27 cellular contexts compared by ENCODE assay signal in the genomic region with DNA sequence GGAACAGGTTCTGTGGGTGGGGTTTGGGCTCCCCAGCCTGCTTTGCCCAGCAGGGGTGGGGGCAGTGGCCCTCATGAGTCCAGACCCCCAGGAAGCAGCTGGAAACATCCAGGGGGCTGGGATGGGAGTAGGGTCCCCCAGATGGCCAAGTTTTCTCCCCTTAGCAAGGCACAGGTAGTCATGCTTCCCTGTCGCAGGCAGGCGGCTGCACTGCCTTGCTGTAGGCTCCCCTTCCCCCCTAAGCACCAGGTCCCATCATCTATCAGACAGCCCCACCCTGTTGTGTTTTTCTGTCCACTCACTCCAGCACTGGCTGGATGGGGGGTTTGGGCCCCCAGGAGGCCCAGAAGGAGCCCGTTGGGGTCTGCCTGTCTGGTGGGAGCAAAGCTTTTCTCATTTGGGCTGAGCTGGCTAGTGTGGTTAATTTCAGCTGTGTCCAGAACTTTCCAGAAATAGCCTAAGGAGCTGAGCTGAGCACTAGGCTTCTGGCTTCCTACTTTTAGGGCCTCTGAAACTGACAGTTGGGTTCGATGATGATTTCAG. TPM values are rescaled to one million over a fixed set of nuclear protein-coding genes. Genes with fewer than 3 reads are reported as not detected.
DNase-seq lines count a peak whose midpoint lies in the region; ATAC-seq and TF ChIP-seq lines count a peak whose summit lies in the region.
"Had no signal": no experiment of that assay in that cellular context is flagged by ENCODE, and none has a peak within 500 bp of the region (broad histone marks: within the 10 kb centered on the region; RNA-seq: fewer than 3 reads in every experiment).

No MANE protein-coding gene starts in this region.

- CTCF ChIA-PET in SK-N-SH (lab: Yijun Ruan, JAX), result interaction anchor here (1.5 to 4.0 kb wide), 2 partner anchors 112 to 132 kb away, joined by 4 to 14 read pairs; a partner anchor contains a TSS
- CTCF ChIA-PET in IMR-90 (lab: Yijun Ruan, JAX), result no interaction called here

- POLR2A ChIA-PET in SK-N-SH (lab: Yijun Ruan, JAX), result no interaction called here
- POLR2A ChIA-PET in IMR-90 (lab: Charles Lee; ENCODE audit: unreplicated experiment), result no interaction called here

- intact Hi-C loops in IMR-90 (cut with micrococcal nuclease) (no loop called here), psoas muscle (cut with DNase I) (loop anchor here in 1 of 2 donors (10.0 kb wide), 1 partner anchor 115 kb away; a partner anchor contains a TSS)

- no peak overlapping the region for H3K4me3 Mint-ChIP-seq in chondrocyte (ENCODE audit: unreplicated experiment)
- H3K4me3 Mint-ChIP-seq: effector memory CD8-positive, alpha-beta T cell; stimulated activated naive CD8-positive, alpha-beta T cell treated with anti-CD3 and anti-CD28 coated beads, Interleukin-15, Interleukin-2, amounts not matched to agents 100 ng/mL and 50 ng/mL, for 24 hours had no signal

- DNase-seq in SK-N-SH (peak; percentile 35), IMR-90 (no peak), chondrocyte (ENCODE audit: low spot score) (no peak), psoas muscle (no peak), AML-193 (lab: John Stamatoyannopoulos, UW) (no peak), KBM-7 (no peak), NCI-H526 treated with DMSO at 0.1 percent for 48 hours (lab: John Stamatoyannopoulos, UW) (no peak)
- DNase-seq: activated CD4-positive, alpha-beta T cell treated with anti-CD3 and anti-CD28 coated beads for 48 hours; activated CD8-positive, alpha-beta memory T cell treated with anti-CD3 and anti-CD28 coated beads, Interleukin-2, amount 50 U/mL, for 4 hours; activated effector memory CD4-positive, alpha-beta T cell treated with anti-CD3 and anti-CD28 coated beads, Interleukin-2, amount 50 U/mL, for 16 hours; BE2C; central memory CD4-positive, alpha-beta T cell; DMS 273 treated with DMSO at 0.1 percent for 48 hours; effector memory CD8-positive, alpha-beta T cell; naive B cell; NCI-H187; NCI-H345; posterior cingulate gyrus; RPMI8226; stimulated activated CD4-positive, alpha-beta T cell treated with anti-CD3 and anti-CD28 coated beads, Interleukin-2, amount 100 ng/mL, for 48 hours; SW 1271 had no signal

- no peaks in the 10 kb centered on the region for H3K27me3 Mint-ChIP-seq in chondrocyte (ENCODE audit: low read depth)
- H3K27me3 Mint-ChIP-seq: effector memory CD8-positive, alpha-beta T cell; naive B cell; stimulated activated naive CD8-positive, alpha-beta T cell treated with anti-CD3 and anti-CD28 coated beads, Interleukin-15, Interleukin-2, amounts not matched to agents 100 ng/mL and 50 ng/mL, for 24 hours had no signal

- ATAC-seq in SK-N-SH treated with all-trans-retinoic acid at 6 μM for 48 hours, result no peak
- ATAC-seq in IMR-90 (ENCODE audit: low read depth), result no peak
- ATAC-seq in psoas muscle, result no peak
- ATAC-seq: effector memory CD8-positive, alpha-beta T cell; HCT116 had no signal

- H3K27ac Mint-ChIP-seq in chondrocyte (ENCODE audit: unreplicated experiment), result peak overlapping the region; percentile 45
- H3K27ac Mint-ChIP-seq: stimulated activated naive CD8-positive, alpha-beta T cell treated with anti-CD3 and anti-CD28 coated beads, Interleukin-15, Interleukin-2, amounts not matched to agents 100 ng/mL and 50 ng/mL, for 24 hours had no signal

- H3K4me1 Mint-ChIP-seq in chondrocyte (ENCODE audit: low read depth), result peaks cover 43% of the 10 kb centered on the region

- 0 out of 2 replicates have a peak overlapping the region, but pooled peaks have one; percentile 42 for H3K23ac ChIP-seq in IMR-90 (ENCODE audit: low read depth, low read length)

- peaks cover 14% of the 10 kb centered on the region for H3K9me1 ChIP-seq in IMR-90 (ENCODE audit: insufficient read depth, low read length)

- H3K9me2 ChIP-seq in SK-N-SH, result no peaks in the 10 kb centered on the region

- no peaks in the 10 kb centered on the region for H3K9me3 Mint-ChIP-seq in chondrocyte (ENCODE audit: low read depth)
- H3K9me3 Mint-ChIP-seq: effector memory CD8-positive, alpha-beta T cell; naive B cell; stimulated activated naive CD8-positive, alpha-beta T cell treated with anti-CD3 and anti-CD28 coated beads, Interleukin-15, Interleukin-2, amounts not matched to agents 100 ng/mL and 50 ng/mL, for 24 hours had no signal

- H4K5ac ChIP-seq in IMR-90 (ENCODE audit: low read depth, low read length), result no peak overlapping the region

- no peak overlapping the region; a peak in 1 of 4 replicates for H3K27ac ChIP-seq in SK-N-SH (ENCODE audit: low read depth in 2 of 2, low read length in 1 of 2)
- no peak overlapping the region for H3K27ac ChIP-seq in IMR-90 (ENCODE audit: insufficient read depth, low read length)
- H3K27ac ChIP-seq in psoas muscle, result peak overlapping the region; percentile 50
- H3K27ac ChIP-seq: 22Rv1, skin epidermis had no signal

- H3K14ac ChIP-seq in IMR-90 (replicated peaks; ENCODE audit: low read depth, low read length), result no peak overlapping the region

- WGBS in SK-N-SH (ENCODE audit: low lambda C conversion rate), result 94% methylated on average over 2 of the region's 4 CpGs
- 86% methylated on average over 1 of the region's 4 CpGs; no CpG with 5 or more reads in 1 of the 2 experiments for WGBS in IMR-90 (ENCODE audit: extremely low coverage in 2 of 2, insufficient read length in 1 of 2), 2 experiments
- WGBS in psoas muscle, 3 donors, result 79 to 88% (median 83%) methylated on average over 4 of the region's 4 CpGs

- H3K56ac ChIP-seq in IMR-90 (ENCODE audit: extremely low read depth, insufficient read depth, low read length), result no peak overlapping the region

- H2BK5ac ChIP-seq in IMR-90 (ENCODE audit: low read depth, low read length, poor library complexity, severe bottlenecking), result no peak overlapping the region

- H3K9me3 ChIP-seq in SK-N-SH (no peaks in the 10 kb centered on the region), IMR-90 (ENCODE audit: control insufficient read depth, insufficient read depth, low read length) (no peaks in the 10 kb centered on the region), psoas muscle (no peaks in the 10 kb centered on the region)
- H3K9me3 ChIP-seq: BE2C had no signal

- TF ChIP-seq RAD21 in SK-N-SH (IDR thresholded peaks at IDR 0.05; ENCODE audit: low read length), result no peak
- TF ChIP-seq RAD21 in IMR-90 (IDR thresholded peaks at IDR 0.05; ENCODE audit: low read length), result no peak

- H3F3A ChIP-seq in SK-N-SH (replicated peaks; ENCODE audit: insufficient read depth), result peaks cover 25% of the 10 kb centered on the region

- H3K36me3 ChIP-seq in SK-N-SH (replicated peaks in 1 of 2; ENCODE audit: control insufficient read depth in 1 of 2, insufficient read depth in 2 of 2, low read length in 1 of 2), result peaks cover 29 to 50% of the 10 kb centered on the region in 2 experiments
- H3K36me3 ChIP-seq in IMR-90 (ENCODE audit: control insufficient read depth, insufficient read depth, low read length), result peaks cover 54% of the 10 kb centered on the region
- peaks cover 0 to 46% of the 10 kb centered on the region in 2 donors for H3K36me3 ChIP-seq in psoas muscle (ENCODE audit: insufficient read depth in 1 of 2, low read depth in 1 of 2)
- H3K36me3 ChIP-seq: BE2C had no signal

- no peak overlapping the region for H4K91ac ChIP-seq in IMR-90 (ENCODE audit: insufficient read depth, low read depth, low read length)

- H3K4ac ChIP-seq in IMR-90 (ENCODE audit: low read depth, low read length), result no peak overlapping the region

- H2AK5ac ChIP-seq in IMR-90 (ENCODE audit: low read depth, low read length), result peak overlapping the region; percentile 24; the same call in 1 of the 2 replicates

- no peak overlapping the region for H2BK20ac ChIP-seq in IMR-90 (ENCODE audit: low read depth, low read length)

- no peak overlapping the region for H3K4me2 ChIP-seq in SK-N-SH
- H3K4me2 ChIP-seq in IMR-90 (ENCODE audit: low read depth, low read length), result no peak overlapping the region

- TF ChIP-seq EP300 in SK-N-SH (IDR thresholded peaks at IDR 0.05; ENCODE audit: borderline replicate concordance in 1 of 2, low read depth in 1 of 2, low read length in 1 of 2), result no peak

- BruUV-seq in IMR-90 (replicated peaks; lab: Mats Ljungman, UMichigan), result no TSS peak

- peaks cover 92% of the 10 kb centered on the region for H4K20me1 ChIP-seq in SK-N-SH (ENCODE audit: insufficient read depth)
- H4K20me1 ChIP-seq in IMR-90 (ENCODE audit: insufficient read depth, low read length), result peaks cover 84% of the 10 kb centered on the region

- no peak overlapping the region for H3K18ac ChIP-seq in IMR-90 (ENCODE audit: low read depth, low read length)

- dilution Hi-C loops in IMR-90 (cut with HindIII; ENCODE audit: low sequenced_read_pairs, unreplicated experiment), result no loop called here

- no peak overlapping the region for H2AK9ac ChIP-seq in IMR-90 (replicated peaks; ENCODE audit: low read depth, low read length, poor library complexity)

- in situ Hi-C loops in IMR-90 (cut with MboI; ENCODE audit: low sequenced_read_pairs), result no loop called here
- in situ Hi-C loops in KBM-7 (cut with MboI; ENCODE audit: low pct_unique_long_range_greater_than_20kb, low sequenced_read_pairs), result no loop called here

- peaks cover 22 to 25% of the 10 kb centered on the region in 2 experiments; a peak in 3 of 4 replicates for H3K4me1 ChIP-seq in SK-N-SH (ENCODE audit: control insufficient read depth in 1 of 2, insufficient read depth in 2 of 2, low read depth in 1 of 2, low read length in 1 of 2)
- H3K4me1 ChIP-seq in IMR-90 (ENCODE audit: control insufficient read depth, insufficient read depth, low read length), result peaks cover 25% of the 10 kb centered on the region
- H3K4me1 ChIP-seq in psoas muscle, result peaks cover 48% of the 10 kb centered on the region
- H3K4me1 ChIP-seq: BE2C had no signal

- H3K9ac ChIP-seq in SK-N-SH (no peak overlapping the region), IMR-90 (ENCODE audit: low read depth, low read length) (no peak overlapping the region)

- no peak for TF ChIP-seq POLR2A in IMR-90 (IDR thresholded peaks at IDR 0.05; ENCODE audit: low read depth, low read length)

- H3K4me3 ChIP-seq in SK-N-SH (ENCODE audit: low read depth in 2 of 2, low read length in 1 of 2) (no peak overlapping the region), IMR-90 (ENCODE audit: insufficient read depth, low read depth, low read length) (no peak overlapping the region), psoas muscle (no peak overlapping the region)
- H3K4me3 ChIP-seq: lung, skin epidermis had no signal

- H3K27me3 ChIP-seq in SK-N-SH (ENCODE audit: insufficient read depth) (no peaks in the 10 kb centered on the region), IMR-90 (ENCODE audit: control insufficient read depth, insufficient read depth, low read length) (no peaks in the 10 kb centered on the region), psoas muscle (ENCODE audit: insufficient read depth in 3 of 3, low read length in 2 of 3) (no peaks in the 10 kb centered on the region)
- H3K27me3 ChIP-seq: BE2C had no signal

- no peak overlapping the region for H4K8ac ChIP-seq in IMR-90 (ENCODE audit: low read depth in 2 of 2, low read length in 2 of 2)

- H3K36me3 Mint-ChIP-seq in chondrocyte (ENCODE audit: low read depth), result peaks cover 8% of the 10 kb centered on the region
- H3K36me3 Mint-ChIP-seq: naive B cell had no signal

- H2BK120ac ChIP-seq in IMR-90 (ENCODE audit: low read depth, low read length), result no peak overlapping the region

- peaks cover 16 to 72% of the 10 kb centered on the region in 2 experiments for H3K79me1 ChIP-seq in IMR-90 (ENCODE audit: low read depth in 1 of 2, low read length in 2 of 2)

- no peak overlapping the region for H2BK15ac ChIP-seq in IMR-90 (ENCODE audit: low read depth, low read length)

- no peak for TF ChIP-seq CTCF in SK-N-SH (IDR thresholded peaks at IDR 0.05)
- TF ChIP-seq CTCF in IMR-90 (conservative IDR thresholded peaks at IDR 0.05; ENCODE audit: low read depth, low read length), result no peak
- no peak for TF ChIP-seq CTCF in chondrocyte (IDR thresholded peaks at IDR 0.05)
- TF ChIP-seq CTCF in psoas muscle (IDR thresholded peaks at IDR 0.05), result no peak

- H3K79me2 ChIP-seq in SK-N-SH (ENCODE audit: insufficient read depth), result peaks cover 97% of the 10 kb centered on the region

- H2AFZ ChIP-seq in SK-N-SH (ENCODE audit: low read depth) (no peak overlapping the region), IMR-90 (replicated peaks; ENCODE audit: low read length, poor library complexity) (no peak overlapping the region)

RNA-seq across cellular contexts. Expression of a gene that starts 7.9 kb away (rescaled TPM):
- polyA plus RNA-seq in SK-N-SH (2012; rRNA removed), result 108 and 128 TPM in 2 replicates
- 138 and 139 TPM in 2 replicates for polyA plus RNA-seq in SK-N-SH (2012; cell fraction: cytosol; rRNA removed)
- 49.3 and 55.5 TPM in 2 replicates for polyA plus RNA-seq in SK-N-SH (2012; cell fraction: nucleus; rRNA removed)
- total RNA-seq in IMR-90 (2012; rRNA removed), result 24.7 and 30.6 TPM in 2 replicates
- 68.3 and 91.3 TPM in 2 replicates for polyA plus RNA-seq in IMR-90 (2012; rRNA removed)
- polyA plus RNA-seq in IMR-90 (2012; cell fraction: cytosol; rRNA removed), result 81.9 and 90.8 TPM in 2 replicates
- polyA plus RNA-seq in IMR-90 (2012; cell fraction: nucleus; rRNA removed; ENCODE audit: low replicate concordance), result 23.2 and 48.0 TPM in 2 replicates
- 264 to 370 TPM (median 359 TPM) in 3 replicates for total RNA-seq in chondrocyte
- 100 to 1,000 TPM; 231 to 529 (median 366) TPM for total RNA-seq in psoas muscle
- polyA plus RNA-seq in psoas muscle, result 100 to 1,000 TPM; 301 to 509 (median 443) TPM

RNA-seq across cellular contexts. Expression of a gene that starts 37.4 kb away (rescaled TPM):
- polyA plus RNA-seq in SK-N-SH (2012; rRNA removed) (6.6 and 6.8 TPM in 2 replicates), IMR-90 (2012; rRNA removed) (10.6 and 11.5 TPM in 2 replicates), psoas muscle (10 to 100 TPM in 2 of 3 donors, 1 to 10 TPM in 1; 7.0 to 14.5 (median 14.0) TPM)
- polyA plus RNA-seq in SK-N-SH (2012; cell fraction: cytosol; rRNA removed), result 3.3 and 4.3 TPM in 2 replicates
- polyA plus RNA-seq in SK-N-SH (2012; cell fraction: nucleus; rRNA removed), result 26.3 and 41.0 TPM in 2 replicates
- total RNA-seq in IMR-90 (2012; rRNA removed) (6.9 and 14.7 TPM in 2 replicates), chondrocyte (27.3 to 33.8 TPM (median 32.0 TPM) in 3 replicates), psoas muscle (10 to 100 TPM in 3 of 4 donors, 1 to 10 TPM in 1; 10.0 to 23.0 (median 18.6) TPM)
- polyA plus RNA-seq in IMR-90 (2012; cell fraction: cytosol; rRNA removed), result 6.5 and 9.9 TPM in 2 replicates
- 18.6 and 48.0 TPM in 2 replicates for polyA plus RNA-seq in IMR-90 (2012; cell fraction: nucleus; rRNA removed; ENCODE audit: low replicate concordance)
